8 cellular contexts compared by ENCODE assay signal in genomic region chr7:30938435-30939316, GRCh38. TPM values are rescaled to one million over a fixed set of nuclear protein-coding genes. Genes with fewer than 3 reads are reported as not detected.
DNase-seq lines count a peak whose midpoint lies in the region; ATAC-seq and TF ChIP-seq lines count a peak whose summit lies in the region.

No MANE protein-coding gene starts in this region.

- H3K4me3 ChIP-seq in HUES48 (ENCODE audit: low read depth, low read length) (peak overlapping the region; percentile 58), gastroesophageal sphincter (no peak overlapping the region), tibial nerve (peak overlapping the region in 1 of 4 donors; percentile 14)

- H3K27me3 ChIP-seq in HUES48 (ENCODE audit: control insufficient read depth, insufficient read depth, low read length) (peaks cover 4% of the 10 kb centered on the region; the same call in 1 of the 2 replicates), gastroesophageal sphincter (peaks cover 3% of the 10 kb centered on the region), tibial nerve (peaks cover 0 to 10% of the 10 kb centered on the region in 2 donors)

- 8% methylated on average over 5 of the region's 25 CpGs for WGBS in gastroesophageal sphincter (ENCODE audit: low coverage in 1 of 2), 2 donors
- 12 to 24% methylated on average over 22 to 23 of the region's 25 CpGs for WGBS in tibial nerve, 2 donors

- TF ChIP-seq CTCF in gastroesophageal sphincter (IDR thresholded peaks at IDR 0.05) (peak; percentile 83 to 97 (median 93)), tibial nerve (IDR thresholded peaks at IDR 0.05) (peak; percentile 83 to 94 (median 90))

- peak overlapping the region; percentile 53 for H3K9ac ChIP-seq in HUES48 (ENCODE audit: low read depth, low read length)

- peak overlapping the region; percentile 69 for H3K27ac ChIP-seq in HUES48 (ENCODE audit: low read depth, low read length)
- H3K27ac ChIP-seq in gastroesophageal sphincter = no peak overlapping the region
- no peak overlapping the region for H3K27ac ChIP-seq in tibial nerve

- TF ChIP-seq POLR2A in gastroesophageal sphincter (IDR thresholded peaks at IDR 0.05) (no peak), tibial nerve (IDR thresholded peaks at IDR 0.05) (no peak)

- H3K36me3 ChIP-seq in HUES48 (ENCODE audit: control insufficient read depth, insufficient read depth, low read length) = no peaks in the 10 kb centered on the region
- no peaks in the 10 kb centered on the region for H3K36me3 ChIP-seq in gastroesophageal sphincter
- H3K36me3 ChIP-seq in tibial nerve = no peaks in the 10 kb centered on the region

- DNase-seq in DMS153 treated with DMSO at 0.1 percent for 48 hours (lab: John Stamatoyannopoulos, UW; ENCODE audit: unreplicated experiment) (peak; percentile 88), OCI-M1 (lab: John Stamatoyannopoulos, UW) (peak; percentile 76), activated T-helper 1 cell treated with Interleukin-2 at 50 U/mL for 16 hours (ENCODE audit: low read depth) (peak; percentile 22), occipital lobe (lab: John Stamatoyannopoulos, UW) (peak; percentile 22), tibial nerve (ENCODE audit: low spot score in 2 of 2) (peak; percentile 73 to 85)

- H3K9me3 ChIP-seq in HUES48 (ENCODE audit: control insufficient read depth, insufficient read depth, low read length) (no peaks in the 10 kb centered on the region), gastroesophageal sphincter (no peaks in the 10 kb centered on the region), tibial nerve (no peaks in the 10 kb centered on the region)

- TF ChIP-seq EP300 in gastroesophageal sphincter (IDR thresholded peaks at IDR 0.05) (no peak), tibial nerve (IDR thresholded peaks at IDR 0.05) (no peak)

- H3K4me1 ChIP-seq in HUES48 (ENCODE audit: control insufficient read depth, insufficient read depth, low read length) (peaks cover 4% of the 10 kb centered on the region; the same call in 1 of the 2 replicates), gastroesophageal sphincter (peaks cover 0 to 8% (median 0%) of the 10 kb centered on the region in 3 donors), tibial nerve (peaks cover 0 to 7% (median 0%) of the 10 kb centered on the region in 4 donors)

- ATAC-seq in GM21447 (IDR thresholded peaks at IDR 0.05; ENCODE audit: unreplicated experiment) (peak; percentile 90), gastroesophageal sphincter (peak; percentile 80)

RNA-seq across cellular contexts. Expression of gene GHRHR, which starts 25.1 kb away (rescaled TPM):
- total RNA-seq in gastroesophageal sphincter (not detected), occipital lobe (not detected), tibial nerve (not detected)

RNA-seq across cellular contexts. Expression of gene AQP1, which starts 27.0 kb away (rescaled TPM):
- total RNA-seq in gastroesophageal sphincter (100 to 1,000 TPM; 439 to 589 (median 503) TPM), occipital lobe (0.31 TPM), tibial nerve (100 to 1,000 TPM; 352 to 818 (median 624) TPM)

Comparison
In these comparisons a context has a peak if more than half of its experiments do, and no peak if none do; other contexts are left out.
1. DNase-seq: peak in every context shown above with its lines; median percentile 88 in DMS153 treated with DMSO at 0.1 percent for 48 hours; 79 in tibial nerve; 76 in OCI-M1; 22 in activated T-helper 1 cell treated with Interleukin-2 at 50 U/mL for 16 hours; 22 in occipital lobe.
2. RNA of gene AQP1, which starts 27.0 kb away (total RNA-seq): 352 to 818 TPM in tibial nerve and 439 to 589 TPM in gastroesophageal sphincter; 0.31 TPM in occipital lobe (single experiment); every median in the first group is over 100 times any median in the second.